ENCODE assay signal across 35 cellular contexts in genomic region chr9:114668146-114668545, GRCh38. TPM values are rescaled to one million over a fixed set of nuclear protein-coding genes. Genes with fewer than 3 reads are reported as not detected.
"Had no signal": no experiment of that assay in that cellular context is flagged by ENCODE, and none has a peak within 500 bp of the region (broad histone marks: within the 10 kb centered on the region; RNA-seq: fewer than 3 reads in every experiment).

No MANE protein-coding gene starts in this region.

- ATAC-seq: activated CD8-positive, alpha-beta T cell treated with anti-CD3 and anti-CD28 coated beads for 36 hours; activated T-cell treated with anti-CD3 and anti-CD28 coated beads, Interleukin-2, amount 50 U/mL, for 72 hours; activated T-helper 17 cell treated with anti-CD3 and anti-CD28 coated beads, Interleukin-2, amount 50 U/mL, for 72 hours; Panc1 had no signal

- H3K4me1 Mint-ChIP-seq: brain had no signal

- DNase-seq: activated CD4-positive, alpha-beta T cell treated with anti-CD3 and anti-CD28 coated beads, Interleukin-2, amount 10 ng/mL, durations not matched to agents 24 days and 14 days; activated CD4-positive, alpha-beta T cell treated with anti-CD3 and anti-CD28 coated beads, Interleukin-2, amount 50 U/mL, for 4 hours; activated CD8-positive, alpha-beta T cell treated with anti-CD3 and anti-CD28 coated beads for 36 hours; activated effector memory CD4-positive, alpha-beta T cell treated with anti-CD3 and anti-CD28 coated beads, Interleukin-2, amount 50 U/mL, for 16 hours; activated naive CD4-positive, alpha-beta T cell treated with Interleukin-2 at 50 U/mL for 16 hours; activated naive CD8-positive, alpha-beta T cell treated with anti-CD3 and anti-CD28 coated beads, Interleukin-2, amount 10 ng/mL, durations not matched to agents 7 days and 5 days; activated T-cell treated with anti-CD3 and anti-CD28 coated beads, Interleukin-2, amount 50 U/mL, for 1 hour; activated T-cell treated with anti-CD3 and anti-CD28 coated beads, Interleukin-2, amount 50 U/mL, for 72 hours; anterior cingulate cortex; cerebellar nuclear complex; NCI-H1092 treated with DMSO at 0.1 percent for 48 hours; NCI-H1417; NCI-H146; NCI-H187; NCI-H2029 treated with DMSO at 0.1 percent for 48 hours; NCI-H2107; NCI-H2171; NCI-H510A treated with DMSO at 0.1 percent for 48 hours; NCI-H526 treated with DMSO at 0.1 percent for 48 hours; NCI-H774; RPMI8226; SHP77 treated with DMSO at 0.1 percent for 48 hours; SW 1271; T-helper 1 cell; T-helper 2 cell; T-helper 9 cell had no signal

- H3K9me3 ChIP-seq: SJSA1 had no signal

- H3K4me1 ChIP-seq: SJSA1 had no signal

- H3K27ac Mint-ChIP-seq: activated CD4-positive, alpha-beta T cell treated with anti-CD3 and anti-CD28 coated beads, Interleukin-2, amount 10 ng/mL, durations not matched to agents 24 days and 14 days; activated CD8-positive, alpha-beta T cell treated with anti-CD3 and anti-CD28 coated beads for 36 hours; activated naive CD4-positive, alpha-beta T cell treated with anti-CD3 and anti-CD28 coated beads, Interleukin-2, amount 50 U/mL, for 24 hours; activated naive CD8-positive, alpha-beta T cell treated with anti-CD3 and anti-CD28 coated beads, Interleukin-2, amount 10 ng/mL, durations not matched to agents 7 days and 5 days; activated T-cell treated with anti-CD3 and anti-CD28 coated beads, Interleukin-2, amount 50 U/mL, for 72 hours; activated T-helper 17 cell treated with anti-CD3 and anti-CD28 coated beads, Interleukin-2, amount 50 U/mL, for 72 hours; brain had no signal

- H3K27ac ChIP-seq: SJSA1 had no signal

- H3K27me3 Mint-ChIP-seq: activated naive CD4-positive, alpha-beta T cell treated with anti-CD3 and anti-CD28 coated beads, Interleukin-2, amount 50 U/mL, for 24 hours had no signal

- H3K36me3 ChIP-seq: SJSA1 had no signal

- H3K4me3 Mint-ChIP-seq: activated CD4-positive, alpha-beta T cell treated with anti-CD3 and anti-CD28 coated beads, Interleukin-2, amount 10 ng/mL, durations not matched to agents 24 days and 14 days; activated CD8-positive, alpha-beta T cell treated with anti-CD3 and anti-CD28 coated beads for 36 hours; activated naive CD4-positive, alpha-beta T cell treated with anti-CD3 and anti-CD28 coated beads, Interleukin-2, amount 50 U/mL, for 24 hours; activated naive CD8-positive, alpha-beta T cell treated with anti-CD3 and anti-CD28 coated beads, Interleukin-2, amount 10 ng/mL, durations not matched to agents 7 days and 5 days; activated T-cell treated with anti-CD3 and anti-CD28 coated beads, Interleukin-2, amount 50 U/mL, for 72 hours; activated T-helper 17 cell treated with anti-CD3 and anti-CD28 coated beads, Interleukin-2, amount 50 U/mL, for 72 hours; brain had no signal

- H3K4me3 ChIP-seq: SJSA1 had no signal

- H3K9me3 Mint-ChIP-seq: activated CD4-positive, alpha-beta T cell treated with anti-CD3 and anti-CD28 coated beads, Interleukin-2, amount 10 ng/mL, durations not matched to agents 24 days and 14 days; activated CD8-positive, alpha-beta T cell treated with anti-CD3 and anti-CD28 coated beads for 36 hours; activated naive CD4-positive, alpha-beta T cell treated with anti-CD3 and anti-CD28 coated beads, Interleukin-2, amount 50 U/mL, for 24 hours; activated naive CD8-positive, alpha-beta T cell treated with anti-CD3 and anti-CD28 coated beads, Interleukin-2, amount 10 ng/mL, durations not matched to agents 7 days and 5 days; activated T-cell treated with anti-CD3 and anti-CD28 coated beads, Interleukin-2, amount 50 U/mL, for 72 hours; activated T-helper 17 cell treated with anti-CD3 and anti-CD28 coated beads, Interleukin-2, amount 50 U/mL, for 72 hours had no signal

- H3K36me3 Mint-ChIP-seq: brain had no signal

RNA-seq across cellular contexts. Expression of gene TEX53, which starts 10.5 kb away (rescaled TPM):
- total RNA-seq: activated CD4-positive, alpha-beta T cell treated with anti-CD3 and anti-CD28 coated beads, Interleukin-2, amount 10 ng/mL, durations not matched to agents 24 days and 14 days; activated CD8-positive, alpha-beta memory T cell treated with anti-CD3 and anti-CD28 coated beads for 36 hours; activated CD8-positive, alpha-beta T cell treated with anti-CD3 and anti-CD28 coated beads for 36 hours; activated naive CD8-positive, alpha-beta T cell treated with anti-CD3 and anti-CD28 coated beads, Interleukin-2, amount 10 ng/mL, durations not matched to agents 7 days and 5 days; activated T-cell treated with anti-CD3 and anti-CD28 coated beads, Interleukin-2, amount 50 U/mL, for 72 hours; activated T-helper 17 cell treated with anti-CD3 and anti-CD28 coated beads, Interleukin-2, amount 50 U/mL, for 72 hours; bronchial epithelial cell; M059J; SJSA1 had no signal
- polyA plus RNA-seq: adipose tissue had no signal

RNA-seq across cellular contexts. Expression of gene TEX48, which starts 13.8 kb away (rescaled TPM):
- total RNA-seq: activated naive CD8-positive, alpha-beta T cell treated with anti-CD3 and anti-CD28 coated beads, Interleukin-2, amount 10 ng/mL, durations not matched to agents 7 days and 5 days; bronchial epithelial cell; M059J; SJSA1 had no signal
- polyA plus RNA-seq: adipose tissue had no signal
